ENCODE assay signal across 17 cellular contexts in the genomic region with DNA sequence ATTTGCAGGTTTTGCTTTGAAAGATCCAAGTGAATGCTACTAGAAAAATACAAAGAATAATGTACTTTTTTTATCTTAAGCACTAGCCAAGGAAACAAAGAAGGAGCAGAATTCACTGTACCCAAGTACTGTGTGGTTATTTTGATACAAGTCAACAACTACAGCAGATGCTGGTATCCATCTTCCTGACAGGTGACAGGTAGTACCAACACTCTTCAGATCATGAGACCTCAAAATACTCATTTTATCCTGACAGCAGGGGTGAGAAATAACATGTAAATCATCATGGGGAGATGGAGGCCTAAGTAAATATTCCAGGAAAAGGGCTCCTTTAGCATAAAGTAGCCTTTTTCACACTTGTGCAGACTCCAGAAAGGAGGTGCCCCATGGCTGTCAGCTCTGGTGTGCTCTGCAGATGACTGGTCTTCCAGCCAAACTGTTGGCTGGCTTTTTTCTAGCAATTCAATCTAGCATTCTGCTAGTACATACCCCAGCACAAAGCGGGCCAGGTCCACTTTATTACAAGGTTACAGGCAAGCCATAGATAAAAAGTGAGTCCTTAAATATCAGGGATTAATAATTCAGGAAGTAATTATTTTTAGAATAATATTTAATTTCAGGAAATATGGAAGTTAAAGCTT.
DNase-seq lines count a peak whose midpoint lies in the region; ATAC-seq and TF ChIP-seq lines count a peak whose summit lies in the region.
"Had no signal": no experiment of that assay in that cellular context is flagged by ENCODE, and none has a peak within 500 bp of the region (broad histone marks: within the 10 kb centered on the region; RNA-seq: fewer than 3 reads in every experiment).

No MANE protein-coding gene starts in this region.

- no peak for TF ChIP-seq CTCF in retinal pigment epithelial cell (conservative IDR thresholded peaks at IDR 0.05; ENCODE audit: low read depth, low read length)

- no peak overlapping the region for H3K27ac ChIP-seq in right cardiac atrium (ENCODE audit: low read length)
- H3K27ac ChIP-seq: 22Rv1, BLaER1, C4-2B had no signal

- WGBS in right cardiac atrium = 67% methylated on average over 1 of the region's 1 CpG

- no peak overlapping the region for H3K4me3 ChIP-seq in right cardiac atrium (ENCODE audit: low read length)
- no peak overlapping the region for H3K4me3 ChIP-seq in retinal pigment epithelial cell (ENCODE audit: low read length)
- H3K4me3 ChIP-seq: BLaER1, HAP-1 had no signal

- no peaks in the 10 kb centered on the region for H3K9me3 ChIP-seq in right cardiac atrium (ENCODE audit: control insufficient read depth, low read length)
- H3K9me3 ChIP-seq: Caco-2, HAP-1 had no signal

- ATAC-seq in Right ventricle myocardium superior (ENCODE audit: poor library complexity) (peak; percentile 38), right cardiac atrium (no peak), left cardiac atrium (peak; percentile 50 to 69), HG03565 (IDR thresholded peaks at IDR 0.05; ENCODE audit: unreplicated experiment) (no peak)
- ATAC-seq: CD8-positive, alpha-beta T cell had no signal

- peaks cover 4% of the 10 kb centered on the region for H3K4me1 ChIP-seq in right cardiac atrium (ENCODE audit: control insufficient read depth, insufficient read depth, low read length)
- H3K4me1 ChIP-seq: BLaER1, Caco-2, HAP-1 had no signal

- intact Hi-C loops in Right ventricle myocardium superior (cut with DNase I) = no loop called here
- intact Hi-C loops in right cardiac atrium (cut with DNase I) = no loop called here
- intact Hi-C loops in left cardiac atrium (cut with DNase I) = no loop called here
- intact Hi-C loops in cardiac septum (cut with DNase I) = no loop called here

- DNase-seq in Right ventricle myocardium superior (no peak), right cardiac atrium (no peak), left cardiac atrium (no peak), cardiac septum (ENCODE audit: low spot score) (no peak), retinal pigment epithelial cell (ENCODE audit: low read depth) (peak; percentile 13)
- DNase-seq: Caco-2; CD4-positive, CD25-positive, alpha-beta regulatory T cell; CD8-positive, alpha-beta T cell; DMS153; DND-41; GOT3; HFFc6 had no signal

- no peaks in the 10 kb centered on the region for H3K27me3 ChIP-seq in right cardiac atrium (ENCODE audit: control insufficient read depth, insufficient read depth)
- H3K27me3 ChIP-seq: BLaER1 had no signal

Comparison
In these comparisons a context has a peak if more than half of its experiments do, and no peak if none do; other contexts are left out.
1. ATAC-seq: peak in Right ventricle myocardium superior (single experiment) and left cardiac atrium (2 of 2); none in right cardiac atrium (0 of 2) and HG03565 (single experiment).